Comparison of ENCODE assay signal across 1 cellular context in genomic region chr6:7512320-7512719, GRCh38.
TF ChIP-seq lines count a peak whose summit lies in the region.

No MANE protein-coding gene starts in this region.

TF ChIP-seq in HepG2, 621 proteins besides CTCF, POLR2A, EP300 and RAD21:
- TF ChIP-seq AFF4 (CRISPR knock-in tag; IDR thresholded peaks at IDR 0.05): no peak
- no peak for TF ChIP-seq ARHGAP35 (CRISPR knock-in tag; IDR thresholded peaks at IDR 0.05; ENCODE audit: borderline replicate concordance)
- TF ChIP-seq ZNF652 (CRISPR knock-in tag; IDR thresholded peaks at IDR 0.05; ENCODE audit: borderline replicate concordance, low read depth): no peak
- TF ChIP-seq MED1 (CRISPR knock-in tag; IDR thresholded peaks at IDR 0.05): no peak
- no peak for TF ChIP-seq HNRNPK (IDR thresholded peaks at IDR 0.05; ENCODE audit: low read depth, low read length, poor library complexity, severe bottlenecking)
- TF ChIP-seq HNF4G (IDR thresholded peaks at IDR 0.05; ENCODE audit: borderline replicate concordance, low read depth, low read length): no peak
- no peak for TF ChIP-seq HNF4G (CRISPR knock-in tag; IDR thresholded peaks at IDR 0.05; ENCODE audit: borderline replicate concordance, low read depth)
- TF ChIP-seq ATF7 (IDR thresholded peaks at IDR 0.05): peak; percentile 84
- no peak for TF ChIP-seq ATF7 (CRISPR knock-in tag; IDR thresholded peaks at IDR 0.05)
TF ChIP-seq in HepG2: peak in this region for 1.
